In genomic region chr7:100100420-100101015, GRCh38 we compare ENCODE assay signal across 8 cellular contexts. TPM values are rescaled to one million over a fixed set of nuclear protein-coding genes. Genes with fewer than 3 reads are reported as not detected.
DNase-seq lines count a peak whose midpoint lies in the region; ATAC-seq, FAIRE-seq and TF ChIP-seq lines count a peak whose summit lies in the region.

No MANE protein-coding gene starts in this region.

- TF ChIP-seq POLR2A in GM12891 (IDR thresholded peaks at IDR 0.05; ENCODE audit: low read depth, low read length), result no peak
- TF ChIP-seq POLR2A in transverse colon (IDR thresholded peaks at IDR 0.05), result peak; percentile 53

- H3K4me3 ChIP-seq in heart right ventricle, result peak overlapping the region; percentile 57 to 89 (median 78)
- peak overlapping the region; percentile 72 to 91 (median 76) for H3K4me3 ChIP-seq in transverse colon

- H3K27me3 ChIP-seq in heart right ventricle (no peaks in the 10 kb centered on the region), transverse colon (no peaks in the 10 kb centered on the region)

- CTCF ChIA-PET in T-cell (lab: Charles Lee), result interaction anchor here in 1 of 2 donors (0.6 to 2.7 kb wide), 5 partner anchors 18 to 181 kb away, joined by 3 to 18 read pairs (median 4); partner anchors contain the start of gene TRIM4

- ATAC-seq in HG02798 (IDR thresholded peaks at IDR 0.05; ENCODE audit: poor library complexity, unreplicated experiment) (peak; percentile 76), T-cell (replicated peaks in 1 of 4) (peak; percentile 80 to 83 (median 82)), heart right ventricle (peak; percentile 88 to 95 (median 93))

- POLR2A ChIA-PET in T-cell (lab: Charles Lee), result interaction anchor here (0.6 to 2.5 kb wide), 10 partner anchors 18 to 542 kb away, joined by 3 to 19 read pairs (median 4); partner anchors contain the start of genes MBLAC1 (in 1 of the 2), TRIM4 (in 1 of the 2) and ZNF655 (in 1 of the 2)

- H3K36me3 ChIP-seq in heart right ventricle (peaks cover 0 to 69% (median 43%) of the 10 kb centered on the region in 9 donors), transverse colon (peaks cover 0 to 48% (median 23%) of the 10 kb centered on the region in 4 donors)

- DNase-seq in GM12891 (ENCODE audit: insufficient read length, low spot score), result peak; percentile 94
- peak; percentile 81 for DNase-seq in NCI-H1417 treated with DMSO at 0.1 percent for 48 hours (lab: John Stamatoyannopoulos, UW)
- peak; percentile 64 to 90 (median 81) for DNase-seq in T-cell
- peak; percentile 98 for DNase-seq in amniotic epithelial cell (ENCODE audit: low read depth)
- peak; percentile 93 to 95 for DNase-seq in heart right ventricle
- DNase-seq in posterior cingulate gyrus, result peak; percentile 79 to 98 (median 88)
- DNase-seq in transverse colon, result peak; percentile 95

- WGBS in heart right ventricle, 2 donors, result 0% methylated on average over 58 to 61 of the region's 61 CpGs
- WGBS in transverse colon (ENCODE audit: low coverage in 1 of 2), 2 donors, result 1% methylated on average over 40 of the region's 61 CpGs; no CpG with 5 or more reads in 1 of the 2 donors

- no peaks in the 10 kb centered on the region for H3K27me3 Mint-ChIP-seq in T-cell

- H3K27ac ChIP-seq in heart right ventricle (peak overlapping the region; percentile 81 to 97 (median 93)), transverse colon (peak overlapping the region; percentile 92 to 100 (median 97))

- peak; percentile 45 for TF ChIP-seq EP300 in transverse colon (IDR thresholded peaks at IDR 0.05; ENCODE audit: low read depth)

- H3K27ac Mint-ChIP-seq in T-cell, result peak overlapping the region; percentile 94 to 96

- intact Hi-C loops in heart right ventricle (cut with DNase I) (loop anchor here in 4 of 10 donors (1.0 to 2.0 kb wide), 3 partner anchors 18 to 52 kb away; partner anchors contain the start of genes CNPY4 (in 3 of the 4), TAF6 (in 3 of the 4) and ZSCAN21 (in 3 of the 4)), posterior cingulate gyrus (cut with DNase I) (loop anchor here (1.0 to 2.0 kb wide), 3 partner anchors 11 to 26 kb away; partner anchors contain the start of genes CNPY4, MBLAC1 and TAF6), transverse colon (cut with DNase I; ENCODE audit: low total_unique reads) (no loop called here)

- H3K4me1 Mint-ChIP-seq in T-cell, result peaks cover 41 to 49% (median 44%) of the 10 kb centered on the region in 3 donors

- H3K4me1 ChIP-seq in heart right ventricle (peaks cover 3 to 32% (median 26%) of the 10 kb centered on the region in 9 donors), transverse colon (peaks cover 9 to 25% (median 17%) of the 10 kb centered on the region in 4 donors)

- H3K36me3 Mint-ChIP-seq in T-cell, result peaks cover 40% of the 10 kb centered on the region

- TF ChIP-seq CTCF in heart right ventricle (IDR thresholded peaks at IDR 0.05), result no peak
- no peak for TF ChIP-seq CTCF in transverse colon (IDR thresholded peaks at IDR 0.05)

- in situ Hi-C loops in transverse colon (cut with MboI; ENCODE audit: low pct_ligation_motif_present in 1 of 4, low pct_unique_long_range_greater_than_20kb in 1 of 4, low sequenced_read_pairs in 3 of 4), result no loop called here

- no peaks in the 10 kb centered on the region for H3K9me3 Mint-ChIP-seq in T-cell

- FAIRE-seq in GM12891 (lab: Jason Lieb, UNC), result peak; percentile 90

- H3K4me3 Mint-ChIP-seq in T-cell, result peak overlapping the region; percentile 91 to 96 (median 92)

- no peaks in the 10 kb centered on the region for H3K9me3 ChIP-seq in heart right ventricle
- no peaks in the 10 kb centered on the region for H3K9me3 ChIP-seq in transverse colon

TF ChIP-seq in GM12891, 5 proteins besides CTCF, POLR2A, EP300 and RAD21:
- TF ChIP-seq TAF1 (IDR thresholded peaks at IDR 0.05; ENCODE audit: low read depth, low read length), result peak; percentile 57; the same call in 1 of the 2 replicates
- no peak; the same call in 1 of the 2 replicates for TF ChIP-seq POLR2AphosphoS5 (IDR thresholded peaks at IDR 0.05; ENCODE audit: low read depth, low read length)
- TF ChIP-seq PAX5 (IDR thresholded peaks at IDR 0.05; ENCODE audit: insufficient read depth, low read length, severe bottlenecking), result no peak
- peak; percentile 23; the same call in 1 of the 2 replicates for TF ChIP-seq POU2F2 (IDR thresholded peaks at IDR 0.05; ENCODE audit: low read depth, low read length)
- peak; percentile 74 for TF ChIP-seq SPI1 (IDR thresholded peaks at IDR 0.05; ENCODE audit: low read depth, low read length)

RNA-seq across cellular contexts. Expression of gene MCM7, which starts 0.7 kb away (rescaled TPM):
- 180 TPM for polyA plus RNA-seq in GM12891 (2012; ENCODE audit: low read depth, missing spikeins)
- total RNA-seq in T-cell (100 to 1,000 TPM in 4 of 5 donors, 10 to 100 TPM in 1; 95.2 to 181 (median 164) TPM), heart right ventricle (10 to 100 TPM; 11.6 to 30.4 (median 15.5) TPM), transverse colon (10 to 100 TPM; 30.3 to 72.6 (median 38.7) TPM)
- 10 to 100 TPM; 22.7 to 25.1 TPM for polyA plus RNA-seq in heart right ventricle

RNA-seq across cellular contexts. Expression of gene AP4M1, which starts 0.9 kb away (rescaled TPM):
- polyA plus RNA-seq in GM12891 (2012; ENCODE audit: low read depth, missing spikeins), result 9.1 TPM
- 10 to 100 TPM in 3 of 5 donors, 1 to 10 TPM in 2; 5.5 to 18.7 (median 11.6) TPM for total RNA-seq in T-cell
- total RNA-seq in heart right ventricle, result 10 to 100 TPM in 9 of 10 donors, 1 to 10 TPM in 1; 8.4 to 14.4 (median 11.0) TPM
- polyA plus RNA-seq in heart right ventricle, result 10 to 100 TPM; 15.9 to 20.6 TPM
- 10 to 100 TPM; 16.5 to 86.0 (median 54.9) TPM for total RNA-seq in transverse colon

RNA-seq across cellular contexts. Expression of gene COPS6, which starts 11.7 kb away (rescaled TPM):
- polyA plus RNA-seq in GM12891 (2012; ENCODE audit: low read depth, missing spikeins), result 80.2 TPM
- 10 to 100 TPM; 67.1 to 71.1 (median 68.3) TPM for total RNA-seq in T-cell
- 100 to 1,000 TPM; 106 to 130 (median 113) TPM for total RNA-seq in heart right ventricle
- 100 to 1,000 TPM; 121 to 135 TPM for polyA plus RNA-seq in heart right ventricle
- 10 to 100 TPM; 18.3 to 61.3 (median 44.5) TPM for total RNA-seq in transverse colon

RNA-seq across cellular contexts. Expression of gene TAF6, which starts 18.6 kb away (rescaled TPM):
- 23.2 TPM for polyA plus RNA-seq in GM12891 (2012; ENCODE audit: low read depth, missing spikeins)
- total RNA-seq in T-cell, result 10 to 100 TPM; 44.1 to 73.5 (median 61.3) TPM
- 10 to 100 TPM; 28.0 to 43.3 (median 31.0) TPM for total RNA-seq in heart right ventricle
- 10 to 100 TPM; 23.5 to 33.6 TPM for polyA plus RNA-seq in heart right ventricle
- 100 to 1,000 TPM in 1 of 4 donors, 10 to 100 TPM in 3; 18.0 to 581 (median 43.9) TPM for total RNA-seq in transverse colon

RNA-seq across cellular contexts. Expression of gene CNPY4, which starts 18.9 kb away (rescaled TPM):
- 2.8 TPM for polyA plus RNA-seq in GM12891 (2012; ENCODE audit: low read depth, missing spikeins)
- total RNA-seq in T-cell, result 10 to 100 TPM; 23.9 to 90.0 (median 79.6) TPM
- total RNA-seq in heart right ventricle, result 10 to 100 TPM in 1 of 10 donors, 1 to 10 TPM in 9; 4.9 to 10.8 (median 6.6) TPM
- 10 to 100 TPM; 11.7 to 13.7 TPM for polyA plus RNA-seq in heart right ventricle
- 1 to 10 TPM; 4.9 to 9.4 (median 7.0) TPM for total RNA-seq in transverse colon

Comparison
In these comparisons a context has a peak if more than half of its experiments do, and no peak if none do; other contexts are left out.
1. Peak in every context shown above with its lines: DNase-seq, ATAC-seq, H3K4me3 ChIP-seq and H3K27ac ChIP-seq.